ENCODE assay signal across 1 cellular context in genomic region chr1:16677552-16678423, GRCh38.
TF ChIP-seq lines count a peak whose summit lies in the region.

No MANE protein-coding gene starts in this region.

TF ChIP-seq in K562, 482 proteins besides CTCF, POLR2A, EP300 and RAD21 (continued from another document and continues in another):
- no peak for TF ChIP-seq UBTF (IDR thresholded peaks at IDR 0.05; ENCODE audit: borderline replicate concordance in 1 of 2, low read depth in 2 of 2, low read length in 2 of 2)
- TF ChIP-seq TFAM (CRISPR knock-in tag; conservative IDR thresholded peaks at IDR 0.05), result no peak
- TF ChIP-seq POLR2H (tag; IDR thresholded peaks at IDR 0.05; ENCODE audit: low read depth), result peak; percentile 100
- TF ChIP-seq JUNB (CRISPR knock-in tag; conservative IDR thresholded peaks at IDR 0.05), result 0 out of 2 replicates have a peak, but pooled peaks have one; percentile 50
- TF ChIP-seq JUND (IDR thresholded peaks at IDR 0.05; ENCODE audit: borderline replicate concordance, low read depth, low read length), result peak; percentile 64
- TF ChIP-seq JUND (tag; IDR thresholded peaks at IDR 0.05; ENCODE audit: borderline replicate concordance, low read depth, low read length), result no peak; the same call in 2 of the 3 replicates
- peak; percentile 74; the same call in 1 of the 2 replicates for TF ChIP-seq THRB (CRISPR knock-in tag; conservative IDR thresholded peaks at IDR 0.05)
- no peak for TF ChIP-seq ZNF184 (CRISPR knock-in tag; IDR thresholded peaks at IDR 0.05)
- TF ChIP-seq MNT (conservative IDR thresholded peaks at IDR 0.05), result peak; percentile 69 to 87
- TF ChIP-seq NELFE (IDR thresholded peaks at IDR 0.05; ENCODE audit: insufficient read depth, insufficient read length), result no peak
- peak; percentile 88 for TF ChIP-seq ZNF445 (CRISPR knock-in tag; IDR thresholded peaks at IDR 0.05; ENCODE audit: low read depth)
- TF ChIP-seq CBX8 (IDR thresholded peaks at IDR 0.05; ENCODE audit: borderline replicate concordance, extremely low read depth, low read depth, low read length, poor library complexity, severe bottlenecking), result no peak
- TF ChIP-seq ZNF449 (CRISPR knock-in tag; IDR thresholded peaks at IDR 0.05), result no peak
- no peak for TF ChIP-seq MAFK (IDR thresholded peaks at IDR 0.05; ENCODE audit: low read length)
- TF ChIP-seq PRDM10 (IDR thresholded peaks at IDR 0.05; ENCODE audit: partially characterized antibody), result no peak
- no peak for TF ChIP-seq ZNF280A (IDR thresholded peaks at IDR 0.05; ENCODE audit: low read depth, partially characterized antibody)
- no peak for TF ChIP-seq MIER1 (IDR thresholded peaks at IDR 0.05; ENCODE audit: low read depth)
- no peak for TF ChIP-seq ZFX (CRISPR knock-in tag; IDR thresholded peaks at IDR 0.05)
- no peak for TF ChIP-seq ATF2 (CRISPR knock-in tag; IDR thresholded peaks at IDR 0.05)
- no peak for TF ChIP-seq ZFP1 (CRISPR knock-in tag; IDR thresholded peaks at IDR 0.05)
- TF ChIP-seq ZNF512 (tag; IDR thresholded peaks at IDR 0.05), result no peak
- no peak for TF ChIP-seq POLR2B (IDR thresholded peaks at IDR 0.05; ENCODE audit: low read depth, partially characterized antibody)
- no peak for TF ChIP-seq THAP12 (CRISPR knock-in tag; IDR thresholded peaks at IDR 0.05)
- 0 out of 2 replicates have a peak, but pooled peaks have one; percentile 46 for TF ChIP-seq NR4A1 (CRISPR knock-in tag; IDR thresholded peaks at IDR 0.05)
- TF ChIP-seq NR4A1 (tag; IDR thresholded peaks at IDR 0.05), result no peak
- TF ChIP-seq ZNF274 (IDR thresholded peaks at IDR 0.05; ENCODE audit: borderline replicate concordance, low read depth, low read length), result 0 out of 2 replicates have a peak, but pooled peaks have one; percentile 29
- no peak for TF ChIP-seq E2F3 (CRISPR knock-in tag; IDR thresholded peaks at IDR 0.05)
- 0 out of 4 replicates have a peak, but pooled peaks of 1 of the 2 experiments have one; percentile 38 for TF ChIP-seq ZMIZ1 (IDR thresholded peaks at IDR 0.05; ENCODE audit: low read depth in 2 of 2, low read length in 2 of 2)
- peak; percentile 74; the same call in 1 of the 2 replicates for TF ChIP-seq HMGXB4 (CRISPR knock-in tag; IDR thresholded peaks at IDR 0.05)
